8 cellular contexts compared by ENCODE assay signal in genomic region chr12:76030378-76031080, GRCh38. TPM values are rescaled to one million over a fixed set of nuclear protein-coding genes. Genes with fewer than 3 reads are reported as not detected.
DNase-seq lines count a peak whose midpoint lies in the region; ATAC-seq, FAIRE-seq and TF ChIP-seq lines count a peak whose summit lies in the region.

No MANE protein-coding gene starts in this region.

- no peak for TF ChIP-seq POLR2A in breast epithelium (IDR thresholded peaks at IDR 0.05)

- no peaks in the 10 kb centered on the region for H3K9me3 ChIP-seq in breast epithelium
- H3K9me3 ChIP-seq in keratinocyte (ENCODE audit: control insufficient read depth, low read depth, low read length) = no peaks in the 10 kb centered on the region

- dilution Hi-C loops in keratinocyte (cut with MboI; ENCODE audit: extremely low pct_ligation_motif_present, low sequenced_read_pairs) = no loop called here

- peak overlapping the region; percentile 13 for H3K4me2 ChIP-seq in keratinocyte (ENCODE audit: control insufficient read depth, extremely low read depth, insufficient read depth, low read depth, low read length)

- peaks cover 43% of the 10 kb centered on the region for H3K79me2 ChIP-seq in keratinocyte (ENCODE audit: control insufficient read depth, insufficient read depth, low read length)

- H3K27ac ChIP-seq in breast epithelium (peak overlapping the region; percentile 99 to 100), keratinocyte (ENCODE audit: control insufficient read depth, insufficient read depth, low read length) (peak overlapping the region; percentile 94)

- DNase-seq in EH (ENCODE audit: low read depth) = peak; percentile 64
- DNase-seq in HT-29 (ENCODE audit: low spot score) = peak; percentile 42
- DNase-seq in T-helper 22 cell (ENCODE audit: low read depth) = peak; percentile 20
- DNase-seq in breast epithelium (ENCODE audit: low spot score in 2 of 2) = peak in 1 of 2 donors; percentile 28
- DNase-seq in keratinocyte (ENCODE audit: low read depth, low spot score) = no peak
- peak in 3 of 4 experiments; percentile 26 to 45 (median 37) for DNase-seq in stimulated activated CD4-positive, alpha-beta T cell treated with anti-CD3 and anti-CD28 coated beads, Interleukin-1b, Interleukin-23, amount 100 ng/mL, for 24 hours (ENCODE audit: low read depth in 4 of 4, low spot score in 1 of 4)
- DNase-seq in NCI-H345 (lab: John Stamatoyannopoulos, UW) = no peak

- H3K27me3 ChIP-seq in breast epithelium (no peaks in the 10 kb centered on the region), keratinocyte (ENCODE audit: control insufficient read depth, extremely low read depth, insufficient read depth, low read length) (no peaks in the 10 kb centered on the region)

- H3K36me3 ChIP-seq in breast epithelium (no peaks in the 10 kb centered on the region), keratinocyte (ENCODE audit: control insufficient read depth in 2 of 2, extremely low read depth in 1 of 2, insufficient read depth in 2 of 2, low read length in 2 of 2) (peaks cover 4 to 22% of the 10 kb centered on the region in 2 experiments)

- no peak for ATAC-seq in HG02610 (IDR thresholded peaks at IDR 0.05; ENCODE audit: unreplicated experiment)

- peaks cover 9% of the 10 kb centered on the region for H4K20me1 ChIP-seq in keratinocyte (ENCODE audit: control insufficient read depth, extremely low read depth, insufficient read depth, low read length)

- H3K4me1 ChIP-seq in breast epithelium (no peaks in the 10 kb centered on the region), keratinocyte (ENCODE audit: control insufficient read depth, extremely low read depth, insufficient read depth, low read length) (peaks cover 17% of the 10 kb centered on the region)

- H2AFZ ChIP-seq in keratinocyte (ENCODE audit: control insufficient read depth, low read length) = no peak overlapping the region

- no peak for TF ChIP-seq CTCF in breast epithelium (IDR thresholded peaks at IDR 0.05)
- TF ChIP-seq CTCF in keratinocyte (optimal IDR thresholded peaks at IDR 0.05 in 1 of 3, IDR thresholded peaks at IDR 0.05 in 1 of 3, conservative IDR thresholded peaks at IDR 0.05 in 1 of 3; ENCODE audit: extremely low read depth in 1 of 3, insufficient read depth in 2 of 3, low read length in 3 of 3) = no peak

- intact Hi-C loops in breast epithelium (cut with DNase I; ENCODE audit: low total_unique reads) = no loop called here

- H3K4me3 ChIP-seq in breast epithelium = peak overlapping the region; percentile 60 to 95 (median 82)
- peak overlapping the region; percentile 94 to 98 (median 96) for H3K4me3 ChIP-seq in keratinocyte (ENCODE audit: control insufficient read depth in 2 of 3, extremely low read depth in 1 of 3, insufficient read depth in 2 of 3, low read depth in 1 of 3, low read length in 3 of 3)

- FAIRE-seq in keratinocyte (lab: Jason Lieb, UNC) = no peak

- H3K9ac ChIP-seq in keratinocyte (ENCODE audit: control insufficient read depth, extremely low read depth, insufficient read depth, low read length) = peak overlapping the region; percentile 95

- H3K9me1 ChIP-seq in keratinocyte (ENCODE audit: control insufficient read depth, extremely low read depth, insufficient read depth, low read length) = no peaks in the 10 kb centered on the region

RNA-seq across cellular contexts. Expression of gene PHLDA1, which starts 1.0 kb away (rescaled TPM):
- 38.5 and 41.7 TPM in 2 replicates for total RNA-seq in HT-29 (2014; rRNA removed; shearing (Covaris generic))
- 10 to 100 TPM in 2 of 3 donors, 1 to 10 TPM in 1; 5.8 to 32.6 (median 23.6) TPM for total RNA-seq in breast epithelium
- polyA plus RNA-seq in keratinocyte = 107 to 144 TPM (median 118 TPM) in 3 replicates
- 49.0 TPM for polyA plus RNA-seq in keratinocyte (2011; ENCODE audit: low read depth)
- polyA plus RNA-seq in keratinocyte (2011; cell fraction: cytosol; rRNA removed) = 87.1 and 90.4 TPM in 2 replicates
- polyA plus RNA-seq in keratinocyte (2011; cell fraction: nucleus; rRNA removed) = 128 and 137 TPM in 2 replicates
- polyA plus RNA-seq in keratinocyte (2012; ENCODE audit: low replicate concordance) = 113 and 158 TPM in 2 replicates
- 52.6 to 84.2 TPM (median 78.2 TPM) in 3 replicates for polyA minus RNA-seq in keratinocyte
- 201 TPM for polyA minus RNA-seq in keratinocyte (2011; cell fraction: cytosol; rRNA and poly(A)+ RNA removed)
- 108 and 134 TPM in 2 replicates for polyA minus RNA-seq in keratinocyte (2011; cell fraction: nucleus; rRNA and poly(A)+ RNA removed)

RNA-seq across cellular contexts. Expression of gene NAP1L1, which starts 54.0 kb away (rescaled TPM):
- total RNA-seq in HT-29 (2014; rRNA removed; shearing (Covaris generic)) = 111 and 121 TPM in 2 replicates
- 100 to 1,000 TPM; 356 to 419 (median 394) TPM for total RNA-seq in breast epithelium
- 161 to 384 TPM (median 345 TPM) in 3 replicates for polyA plus RNA-seq in keratinocyte
- polyA plus RNA-seq in keratinocyte (2011; ENCODE audit: low read depth) = 1,011 TPM
- polyA plus RNA-seq in keratinocyte (2011; cell fraction: cytosol; rRNA removed) = 227 and 300 TPM in 2 replicates
- polyA plus RNA-seq in keratinocyte (2011; cell fraction: nucleus; rRNA removed) = 112 and 187 TPM in 2 replicates
- 344 and 391 TPM in 2 replicates for polyA plus RNA-seq in keratinocyte (2012; ENCODE audit: low replicate concordance)
- polyA minus RNA-seq in keratinocyte = 9.8 to 110 TPM (median 43.1 TPM) in 3 replicates
- polyA minus RNA-seq in keratinocyte (2011; cell fraction: cytosol; rRNA and poly(A)+ RNA removed) = 136 TPM
- 47.4 and 71.4 TPM in 2 replicates for polyA minus RNA-seq in keratinocyte (2011; cell fraction: nucleus; rRNA and poly(A)+ RNA removed)

Comparison
In these comparisons a context has a peak if more than half of its experiments do, and no peak if none do; other contexts are left out.
1. DNase-seq: peak in EH (single experiment), HT-29 (single experiment), T-helper 22 cell (single experiment) and stimulated activated CD4-positive, alpha-beta T cell treated with anti-CD3 and anti-CD28 coated beads, Interleukin-1b, Interleukin-23, amount 100 ng/mL, for 24 hours (3 of 4); none in keratinocyte (single experiment) and NCI-H345 (single experiment).